29 cellular contexts compared by ENCODE assay signal in genomic region chr7:138249975-138250374, GRCh38.
"Had no signal": no experiment of that assay in that cellular context is flagged by ENCODE, and none has a peak within 500 bp of the region (broad histone marks: within the 10 kb centered on the region; RNA-seq: fewer than 3 reads in every experiment).

No MANE protein-coding gene starts in this region.

- H3K9me3 ChIP-seq: ovary, psoas muscle, sigmoid colon, thoracic aorta, thyroid gland, uterus had no signal

- H2AFZ ChIP-seq: parathyroid adenoma had no signal

- H3K36me3 ChIP-seq: ovary, right lobe of liver, sigmoid colon, stomach, thoracic aorta, thyroid gland, tibial nerve, upper lobe of right lung, uterus had no signal

- FAIRE-seq: small intestine had no signal

- H3K9ac ChIP-seq: parathyroid adenoma had no signal

- H3K4me1 Mint-ChIP-seq: naive thymus-derived CD8-positive, alpha-beta T cell; nephron progenitor cell; stimulated activated effector memory CD8-positive, alpha-beta T cell treated with anti-CD3 and anti-CD28 coated beads, Interleukin-12 subunit alpha, Interleukin-12 subunit beta, amount 100 ng/mL, for 72 hours; stimulated activated naive B cell treated with anti-CD40 and anti-IgM and Interleukin-4, amounts not matched to agents 10 μg/mL and 1 μg/mL and 100 μg/mL, for 72 hours had no signal

- H3K79me2 ChIP-seq: parathyroid adenoma had no signal

- H3K27ac ChIP-seq: ovary, parathyroid adenoma, psoas muscle, right lobe of liver, sigmoid colon, stomach, thoracic aorta, thyroid gland, tibial nerve, upper lobe of right lung, uterus had no signal

- H3K36me3 Mint-ChIP-seq: natural killer cell treated with Interleukin-12 subunit alpha and Interleukin-12 subunit beta and Interleukin-15 and Interleukin-18, amount 100 ng/mL, for 72 hours; stimulated activated effector memory CD8-positive, alpha-beta T cell treated with anti-CD3 and anti-CD28 coated beads, Interleukin-12 subunit alpha, Interleukin-12 subunit beta, amount 100 ng/mL, for 72 hours; stimulated activated naive B cell treated with anti-CD40 and anti-IgM and Interleukin-4, amounts not matched to agents 10 μg/mL and 1 μg/mL and 100 μg/mL, for 72 hours had no signal

- H3K27me3 ChIP-seq: ovary, right lobe of liver, sigmoid colon, stomach, thyroid gland, tibial nerve, upper lobe of right lung, uterus had no signal

- H3K27me3 Mint-ChIP-seq: progenitor cell of endocrine pancreas; stimulated activated naive CD8-positive, alpha-beta T cell treated with anti-CD3 and anti-CD28 coated beads, Interleukin-15, Interleukin-2, amounts not matched to agents 100 ng/mL and 50 ng/mL, for 24 hours; type B pancreatic cell had no signal

- ATAC-seq: naive thymus-derived CD8-positive, alpha-beta T cell; natural killer cell treated with Interleukin-12 subunit alpha and Interleukin-12 subunit beta and Interleukin-15 and Interleukin-18, amount 100 ng/mL, for 72 hours; psoas muscle; right cardiac atrium; right lobe of liver; stimulated activated effector memory CD8-positive, alpha-beta T cell treated with anti-CD3 and anti-CD28 coated beads, Interleukin-12 subunit alpha, Interleukin-12 subunit beta, amount 100 ng/mL, for 72 hours; stimulated activated naive B cell treated with anti-CD40 and anti-IgM and Interleukin-4, amounts not matched to agents 10 μg/mL and 1 μg/mL and 100 μg/mL, for 72 hours; upper lobe of right lung had no signal

- H3K4me3 ChIP-seq: ovary, psoas muscle, right lobe of liver, sigmoid colon, stomach, thoracic aorta, thyroid gland, tibial nerve, upper lobe of right lung, uterus had no signal

- H3K4me3 Mint-ChIP-seq: naive thymus-derived CD8-positive, alpha-beta T cell; natural killer cell treated with Interleukin-12 subunit alpha and Interleukin-12 subunit beta and Interleukin-15 and Interleukin-18, amount 100 ng/mL, for 72 hours; nephron progenitor cell; neural crest cell; stimulated activated effector memory CD8-positive, alpha-beta T cell treated with anti-CD3 and anti-CD28 coated beads, Interleukin-12 subunit alpha, Interleukin-12 subunit beta, amount 100 ng/mL, for 72 hours; stimulated activated naive B cell treated with anti-CD40 and anti-IgM and Interleukin-4, amounts not matched to agents 10 μg/mL and 1 μg/mL and 100 μg/mL, for 72 hours; stimulated activated naive CD8-positive, alpha-beta T cell treated with anti-CD3 and anti-CD28 coated beads, Interleukin-15, Interleukin-2, amounts not matched to agents 100 ng/mL and 50 ng/mL, for 24 hours; type B pancreatic cell had no signal

- H3K4me1 ChIP-seq: parathyroid adenoma, psoas muscle, sigmoid colon, thyroid gland, tibial nerve, upper lobe of right lung, uterus had no signal

- DNase-seq: naive thymus-derived CD8-positive, alpha-beta T cell; nephron progenitor cell; occipital lobe; ovary; posterior cingulate gyrus; psoas muscle; right cardiac atrium; right lobe of liver; sigmoid colon; small intestine; stimulated activated CD4-positive, alpha-beta T cell treated with anti-CD3 and anti-CD28 coated beads, Interleukin-15, amount 100 ng/mL, for 24 hours; stimulated activated CD4-positive, alpha-beta T cell treated with anti-CD3 and anti-CD28 coated beads, Interleukin-2, amount 100 ng/mL, for 24 hours; stimulated activated CD4-positive, alpha-beta T cell treated with anti-CD3 and anti-CD28 coated beads, Interleukin-2, amount 100 ng/mL, for 48 hours; stimulated activated CD4-positive, alpha-beta T cell treated with anti-CD3 and anti-CD28 coated beads, Interleukin-4, amount 100 ng/mL, for 24 hours; stimulated activated naive B cell treated with anti-CD40 and anti-IgM and Interleukin-4, amounts not matched to agents 10 μg/mL and 1 μg/mL and 100 μg/mL, for 72 hours; stimulated activated naive CD4-positive, alpha-beta T cell treated with Interleukin-2 at 50 U/mL for 16 hours; stomach; thyroid gland; upper lobe of right lung; uterus had no signal

- H3K27ac Mint-ChIP-seq: naive thymus-derived CD8-positive, alpha-beta T cell; natural killer cell treated with Interleukin-12 subunit alpha and Interleukin-12 subunit beta and Interleukin-15 and Interleukin-18, amount 100 ng/mL, for 72 hours; nephron progenitor cell; progenitor cell of endocrine pancreas; stimulated activated effector memory CD8-positive, alpha-beta T cell treated with anti-CD3 and anti-CD28 coated beads, Interleukin-12 subunit alpha, Interleukin-12 subunit beta, amount 100 ng/mL, for 72 hours; stimulated activated naive B cell treated with anti-CD40 and anti-IgM and Interleukin-4, amounts not matched to agents 10 μg/mL and 1 μg/mL and 100 μg/mL, for 72 hours; stimulated activated naive CD8-positive, alpha-beta T cell treated with anti-CD3 and anti-CD28 coated beads, Interleukin-15, Interleukin-2, amounts not matched to agents 100 ng/mL and 50 ng/mL, for 24 hours; type B pancreatic cell had no signal
